ENCODE assay signal across 8 cellular contexts in the genomic region with DNA sequence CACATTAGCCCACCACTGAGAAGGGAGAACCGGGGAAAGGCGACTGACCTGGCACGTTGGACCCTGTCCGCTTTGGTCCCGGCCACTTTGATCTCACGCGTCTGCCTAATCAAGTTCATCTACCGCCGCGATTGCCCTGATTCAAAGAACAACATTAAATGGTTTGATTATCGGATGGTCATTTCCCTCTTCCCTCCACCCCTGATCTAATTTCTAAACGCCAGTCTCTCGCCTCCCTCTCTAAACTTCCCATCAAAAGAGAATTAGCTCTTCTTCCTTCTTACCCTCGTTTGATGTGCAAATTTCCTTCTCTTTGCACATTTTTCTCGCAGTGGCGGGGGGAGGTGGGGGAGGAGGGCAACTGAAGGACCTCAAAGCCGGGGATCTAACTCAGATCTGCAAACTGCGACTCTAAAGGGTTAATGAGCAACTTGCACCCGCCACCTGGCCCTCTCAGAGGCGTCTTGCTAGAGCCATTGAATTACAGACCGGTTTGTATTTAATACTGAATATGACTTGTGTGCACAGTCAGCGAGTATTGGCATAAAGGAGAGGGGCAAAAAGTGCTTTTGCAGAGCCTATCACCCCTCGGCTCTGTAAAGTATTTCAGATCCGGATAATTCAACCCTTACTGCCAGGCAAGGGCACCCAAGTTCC. TPM values are rescaled to one million over a fixed set of nuclear protein-coding genes. Genes with fewer than 3 reads are reported as not detected.
DNase-seq lines count a peak whose midpoint lies in the region; TF ChIP-seq lines count a peak whose summit lies in the region.

No MANE protein-coding gene starts in this region.

- peak overlapping the region; percentile 73 for H3K4me3 ChIP-seq in fibroblast of mammary gland (ENCODE audit: control insufficient read depth, low read depth, low read length)

- H3K9me3 Mint-ChIP-seq in neural crest cell, result no peaks in the 10 kb centered on the region
- H3K9me3 Mint-ChIP-seq in activated T-cell treated with anti-CD3 and anti-CD28 coated beads, Interleukin-2, amount 50 U/mL, for 24 hours, result no peaks in the 10 kb centered on the region

- DNase-seq in COLO668 (lab: John Stamatoyannopoulos, UW; ENCODE audit: unreplicated experiment) (peak; percentile 2), NCI-H69 (lab: John Stamatoyannopoulos, UW) (peak; percentile 33), fibroblast of mammary gland (ENCODE audit: low read depth) (no peak), neural crest cell (ENCODE audit: low read depth, low spot score) (peak; percentile 14), foreskin melanocyte (no peak), NCI-H2171 (lab: John Stamatoyannopoulos, UW) (no peak), NCI-H1105 treated with DMSO at 0.1 percent for 48 hours (lab: John Stamatoyannopoulos, UW) (no peak)
- DNase-seq in activated T-cell treated with anti-CD3 and anti-CD28 coated beads, Interleukin-2, amount 50 U/mL, for 24 hours, result no peak

- H3K36me3 Mint-ChIP-seq in neural crest cell (ENCODE audit: low read depth), result no peaks in the 10 kb centered on the region
- no peaks in the 10 kb centered on the region for H3K36me3 Mint-ChIP-seq in activated T-cell treated with anti-CD3 and anti-CD28 coated beads, Interleukin-2, amount 50 U/mL, for 24 hours (ENCODE audit: low read depth)

- peaks cover 36% of the 10 kb centered on the region for H3K4me1 Mint-ChIP-seq in neural crest cell
- peaks cover 15% of the 10 kb centered on the region for H3K4me1 Mint-ChIP-seq in activated T-cell treated with anti-CD3 and anti-CD28 coated beads, Interleukin-2, amount 50 U/mL, for 24 hours (ENCODE audit: low read depth)

- peaks cover 77% of the 10 kb centered on the region for H3K27me3 Mint-ChIP-seq in neural crest cell (ENCODE audit: low read depth)
- H3K27me3 Mint-ChIP-seq in activated T-cell treated with anti-CD3 and anti-CD28 coated beads, Interleukin-2, amount 50 U/mL, for 24 hours, result peaks cover 77% of the 10 kb centered on the region

- TF ChIP-seq CTCF in fibroblast of mammary gland (conservative IDR thresholded peaks at IDR 0.05; ENCODE audit: control insufficient read depth, insufficient read depth, low read depth, low read length), result no peak
- TF ChIP-seq CTCF in neural crest cell (conservative IDR thresholded peaks at IDR 0.05), result no peak

- H3K27ac Mint-ChIP-seq in neural crest cell (ENCODE audit: unreplicated experiment), result peak overlapping the region; percentile 23
- no peak overlapping the region for H3K27ac Mint-ChIP-seq in activated T-cell treated with anti-CD3 and anti-CD28 coated beads, Interleukin-2, amount 50 U/mL, for 24 hours

- H3K4me3 Mint-ChIP-seq in neural crest cell, result peak overlapping the region; percentile 84
- H3K4me3 Mint-ChIP-seq in activated T-cell treated with anti-CD3 and anti-CD28 coated beads, Interleukin-2, amount 50 U/mL, for 24 hours, result no peak overlapping the region

RNA-seq across cellular contexts. Expression of gene DKK1, which starts 0.6 kb away (rescaled TPM):
- 3.3 and 3.9 TPM in 2 replicates for total RNA-seq in neural crest cell

Comparison
In these comparisons a context has a peak if more than half of its experiments do, and no peak if none do; other contexts are left out.
1. DNase-seq: peak in COLO668 (single experiment), NCI-H69 (single experiment) and neural crest cell (single experiment); none in fibroblast of mammary gland (single experiment), foreskin melanocyte (single experiment), activated T-cell treated with anti-CD3 and anti-CD28 coated beads, Interleukin-2, amount 50 U/mL, for 24 hours (single experiment), NCI-H2171 (single experiment) and NCI-H1105 treated with DMSO at 0.1 percent for 48 hours (single experiment).